In the genomic region with DNA sequence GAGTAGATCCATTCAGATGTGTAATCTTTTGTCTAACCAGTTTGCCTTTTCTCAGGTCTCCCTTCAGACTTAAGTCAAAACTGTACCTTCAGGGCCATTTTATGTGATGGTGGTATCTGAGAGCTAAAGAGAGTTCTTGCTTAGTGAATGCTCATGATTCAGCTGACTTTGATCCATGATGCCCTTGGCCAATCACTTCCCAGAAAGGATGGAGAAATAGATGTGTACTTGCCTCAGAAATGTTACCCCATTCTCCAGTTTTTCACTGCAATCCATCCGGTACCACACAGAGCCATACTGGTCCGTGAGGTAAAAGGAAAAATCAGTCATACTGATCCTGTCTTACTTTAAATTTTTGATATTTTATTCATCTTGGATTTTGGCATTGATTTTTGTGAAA, we compare ENCODE assay signal across 26 cellular contexts.
"Had no signal": no experiment of that assay in that cellular context is flagged by ENCODE, and none has a peak within 500 bp of the region (broad histone marks: within the 10 kb centered on the region; RNA-seq: fewer than 3 reads in every experiment).

No MANE protein-coding gene starts in this region.

- H3K27me3 ChIP-seq: body of pancreas, colonic mucosa, gastrocnemius medialis had no signal

- DNase-seq: activated B cell treated with CpG ODN at 0.5 μM for 24 hours; activated CD4-positive, alpha-beta T cell treated with anti-CD3 and anti-CD28 coated beads for 48 hours; activated CD4-positive, alpha-beta T cell treated with anti-CD3 and anti-CD28 coated beads, Interleukin-2, amount 50 U/mL, for 1 hour; activated CD4-positive, alpha-beta T cell treated with anti-CD3 and anti-CD28 coated beads, Interleukin-2, amount 50 U/mL, for 48 hours; activated CD8-positive, alpha-beta memory T cell treated with anti-CD3 and anti-CD28 coated beads for 24 hours; activated CD8-positive, alpha-beta T cell treated with anti-CD3 and anti-CD28 coated beads for 36 hours; activated effector memory CD4-positive, alpha-beta T cell treated with Interleukin-2 at 50 U/mL for 16 hours; activated gamma-delta T cell treated with Interleukin-2 at 50 U/mL for 16 hours; activated naive CD4-positive, alpha-beta T cell treated with anti-CD3 and anti-CD28 coated beads, Interleukin-2, amount 50 U/mL, for 16 hours; activated naive CD4-positive, alpha-beta T cell treated with Interleukin-2 at 50 U/mL for 16 hours; activated T-cell treated with anti-CD3 and anti-CD28 coated beads, Interleukin-2, amount 50 U/mL, for 4 hours; amygdala; aorta; body of pancreas; central memory CD4-positive, alpha-beta T cell; cerebellar nuclear complex; colonic mucosa; effector CD8-positive, alpha-beta T cell; foreskin keratinocyte; gastrocnemius medialis; glutamatergic neuron; T-helper 1 cell; T-helper 17 cell; T1000; WERI-Rb-1 had no signal

- H3K4me3 ChIP-seq: body of pancreas, colonic mucosa, gastrocnemius medialis had no signal

- H3K4me1 ChIP-seq: body of pancreas, colonic mucosa, foreskin keratinocyte, gastrocnemius medialis had no signal

- H3K36me3 ChIP-seq: colonic mucosa, gastrocnemius medialis, WERI-Rb-1 had no signal

- H3K9me3 ChIP-seq: body of pancreas, colonic mucosa, gastrocnemius medialis had no signal

- H3K27ac ChIP-seq: body of pancreas, colonic mucosa, foreskin keratinocyte, gastrocnemius medialis, WERI-Rb-1 had no signal

- FAIRE-seq: endometrium had no signal
